In genomic region chr2:240892361-240892760, GRCh38 we compare ENCODE assay signal across 28 cellular contexts. TPM values are rescaled to one million over a fixed set of nuclear protein-coding genes. Genes with fewer than 3 reads are reported as not detected.
"Had no signal": no experiment of that assay in that cellular context is flagged by ENCODE, and none has a peak within 500 bp of the region (broad histone marks: within the 10 kb centered on the region; RNA-seq: fewer than 3 reads in every experiment).

No MANE protein-coding gene starts in this region.

- H3K9me3 ChIP-seq: heart left ventricle, prostate gland, right lobe of liver, spleen, testis, tibial nerve had no signal

- H2AFZ ChIP-seq: parathyroid adenoma had no signal

- H3K9ac ChIP-seq: parathyroid adenoma had no signal

- H3K36me3 ChIP-seq: heart left ventricle, prostate gland, right lobe of liver, spleen, tibial nerve had no signal

- H3K27me3 ChIP-seq: heart left ventricle, right lobe of liver, spleen, testis, tibial nerve had no signal

- ATAC-seq: heart left ventricle, right lobe of liver had no signal

- H3K4me3 ChIP-seq: coronary artery, heart left ventricle, prostate gland, right lobe of liver, spleen, testis, tibial nerve had no signal

- DNase-seq: effector CD4-positive, alpha-beta T cell; endodermal cell; erythroblast; hippocampal formation; spleen; stimulated activated CD4-positive, alpha-beta T cell treated with anti-CD3 and anti-CD28 coated beads, Interleukin-15, amount 100 ng/mL, for 24 hours; stimulated activated CD4-positive, alpha-beta T cell treated with anti-CD3 and anti-CD28 coated beads, Interleukin-1b, Interleukin-23, amount 100 ng/mL, for 48 hours; stimulated activated CD4-positive, alpha-beta T cell treated with anti-CD3 and anti-CD28 coated beads, Interleukin-4, amount 100 ng/mL, for 24 hours; testis had no signal

- FAIRE-seq: endothelial cell of umbilical vein, frontal cortex had no signal

- H3K4me1 ChIP-seq: parathyroid adenoma, testis, tibial nerve had no signal

- H3K27ac ChIP-seq: coronary artery, heart left ventricle, parathyroid adenoma, prostate gland, right lobe of liver, spleen, testis, tibial nerve had no signal

RNA-seq across cellular contexts. Expression of gene MAB21L4, which starts 3.6 kb away (rescaled TPM):
- total RNA-seq: chondrocyte, dermis microvascular lymphatic vessel endothelial cell, endothelial cell of umbilical vein, fibroblast of lung, frontal cortex, glomerular endothelial cell, lung microvascular endothelial cell, mesenteric fat pad, mononuclear cell, omental fat pad, skeletal muscle tissue, testis, tibial nerve had no signal
- polyA plus RNA-seq: endothelial cell of umbilical vein, fibroblast of lung had no signal

RNA-seq across cellular contexts. Expression of gene CROCC2, which starts 13.8 kb away (rescaled TPM):
- total RNA-seq: chondrocyte, dermis microvascular lymphatic vessel endothelial cell, endodermal cell, endothelial cell of umbilical vein, frontal cortex, glomerular endothelial cell, heart left ventricle, kidney epithelial cell, lung microvascular endothelial cell, mesenteric fat pad, mononuclear cell had no signal
- polyA plus RNA-seq: endothelial cell of umbilical vein, heart left ventricle had no signal

RNA-seq across cellular contexts. Expression of gene AGXT, which starts 23.7 kb away (rescaled TPM):
- total RNA-seq: chondrocyte, dermis microvascular lymphatic vessel endothelial cell, endothelial cell of umbilical vein, fibroblast of lung, frontal cortex, glomerular endothelial cell, heart left ventricle, lung microvascular endothelial cell, mononuclear cell, prostate gland, renal cortical epithelial cell, skeletal muscle tissue had no signal
- polyA plus RNA-seq: endothelial cell of umbilical vein, fibroblast of lung had no signal
